Comparison of ENCODE assay signal across 20 cellular contexts in the genomic region with DNA sequence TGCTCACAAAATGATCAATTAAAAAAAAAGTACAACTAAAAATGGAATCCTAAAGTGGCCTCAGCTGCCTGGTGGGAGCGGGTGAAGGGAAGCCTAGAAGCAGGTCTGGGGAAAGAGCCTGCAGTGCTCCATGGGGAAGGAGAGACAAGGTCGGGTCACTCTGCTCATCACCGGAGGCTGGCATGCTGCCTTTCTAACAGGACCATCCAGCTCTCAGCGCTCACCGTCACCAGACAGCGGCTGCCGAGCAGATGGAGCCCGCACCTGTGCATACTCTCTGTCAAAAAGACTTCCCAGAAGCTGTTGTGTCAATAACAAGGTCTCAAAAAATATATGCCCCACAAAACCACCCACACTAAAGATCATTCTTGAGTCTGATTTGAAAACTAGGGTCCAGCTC.
DNase-seq lines count a peak whose midpoint lies in the region; ATAC-seq and TF ChIP-seq lines count a peak whose summit lies in the region.
"Had no signal": no experiment of that assay in that cellular context is flagged by ENCODE, and none has a peak within 500 bp of the region (broad histone marks: within the 10 kb centered on the region; RNA-seq: fewer than 3 reads in every experiment).

No MANE protein-coding gene starts in this region.

- H3K36me3 Mint-ChIP-seq in mesothelial cell of epicardium: no peaks in the 10 kb centered on the region
- H3K36me3 Mint-ChIP-seq: T-cell had no signal

- no peak overlapping the region for H3K4me3 Mint-ChIP-seq in mesothelial cell of epicardium
- H3K4me3 Mint-ChIP-seq: T-cell had no signal

- H3K9me3 ChIP-seq in lower lobe of right lung: no peaks in the 10 kb centered on the region
- H3K9me3 ChIP-seq: BLaER1 treated with 17β-estradiol and CSF1 and Interleukin-3, amounts not matched to agents 10 nM and 100 nM; MG63 had no signal

- no peak for TF ChIP-seq CTCF in mesothelial cell of epicardium (IDR thresholded peaks at IDR 0.05; ENCODE audit: unreplicated experiment)
- TF ChIP-seq CTCF in lower lobe of right lung (IDR thresholded peaks at IDR 0.05): no peak

- no peaks in the 10 kb centered on the region for H3K4me1 ChIP-seq in lower lobe of right lung

- H3K4me1 Mint-ChIP-seq in mesothelial cell of epicardium: peaks cover 27% of the 10 kb centered on the region
- H3K4me1 Mint-ChIP-seq: T-cell had no signal

- H3K27ac Mint-ChIP-seq in mesothelial cell of epicardium: peak overlapping the region; percentile 35
- H3K27ac Mint-ChIP-seq: T-cell had no signal

- DNase-seq in DMS153 (lab: John Stamatoyannopoulos, UW) (peak; percentile 16), DMS153 treated with DMSO at 0.1 percent for 48 hours (lab: John Stamatoyannopoulos, UW; ENCODE audit: unreplicated experiment) (no peak), G401 (ENCODE audit: low spot score) (peak; percentile 52), SHP77 (lab: John Stamatoyannopoulos, UW) (peak; percentile 71 to 75), mesothelial cell of epicardium (ENCODE audit: low spot score in 2 of 2, unreplicated experiment in 2 of 2) (no peak), lower lobe of right lung (no peak), glomerular visceral epithelial cell (ENCODE audit: extremely low spot score) (no peak)
- DNase-seq: DMS 273 treated with DMSO at 0.1 percent for 48 hours; MG63; NCI-H1105 treated with DMSO at 0.1 percent for 48 hours; NCI-H1930; NCI-H446; NK-92 treated with Interleukin-12 subunit alpha and Interleukin-12 subunit beta, amount 100 ng/mL, for 24 hours; T-cell had no signal

- in situ Hi-C loops in G401 (cut with HindIII; ENCODE audit: low sequenced_read_pairs): no loop called here

- no peaks in the 10 kb centered on the region for H3K27me3 ChIP-seq in lower lobe of right lung (ENCODE audit: low read depth)
- H3K27me3 ChIP-seq: MG63 had no signal

- no peaks in the 10 kb centered on the region for H3K36me3 ChIP-seq in lower lobe of right lung
- H3K36me3 ChIP-seq: BLaER1 treated with 17β-estradiol and CSF1 and Interleukin-3, amounts not matched to agents 10 nM and 100 nM; MG63 had no signal

- ATAC-seq in lower lobe of right lung: no peak
- ATAC-seq in HG03280 (IDR thresholded peaks at IDR 0.05; ENCODE audit: unreplicated experiment): no peak
- ATAC-seq: GM12878, HepG2, T-cell had no signal

- H3K4me3 ChIP-seq in lower lobe of right lung: no peak overlapping the region
- H3K4me3 ChIP-seq: BLaER1 treated with 17β-estradiol and CSF1 and Interleukin-3, amounts not matched to agents 10 nM and 100 nM; GM12878; MG63; SK-N-MC had no signal

- intact Hi-C loops in lower lobe of right lung (cut with DNase I): no loop called here

- no peak overlapping the region for H3K27ac ChIP-seq in lower lobe of right lung
- H3K27ac ChIP-seq: 22Rv1; BLaER1 treated with 17β-estradiol and CSF1 and Interleukin-3, amounts not matched to agents 10 nM and 100 nM; SK-N-MC had no signal

- H3K27me3 Mint-ChIP-seq in mesothelial cell of epicardium (ENCODE audit: low read depth): no peaks in the 10 kb centered on the region

- no peaks in the 10 kb centered on the region for H3K9me3 Mint-ChIP-seq in mesothelial cell of epicardium
- H3K9me3 Mint-ChIP-seq: T-cell had no signal

Comparison
In these comparisons a context has a peak if more than half of its experiments do, and no peak if none do; other contexts are left out.
1. DNase-seq: peak in DMS153 (single experiment), G401 (single experiment) and SHP77 (2 of 2); none in DMS153 treated with DMSO at 0.1 percent for 48 hours (single experiment), mesothelial cell of epicardium (0 of 2), lower lobe of right lung (single experiment) and glomerular visceral epithelial cell (single experiment).